Comparison of ENCODE assay signal across 14 cellular contexts in genomic region chr5:34736445-34737119, GRCh38.
DNase-seq lines count a peak whose midpoint lies in the region; ATAC-seq and TF ChIP-seq lines count a peak whose summit lies in the region.
"Had no signal": no experiment of that assay in that cellular context is flagged by ENCODE, and none has a peak within 500 bp of the region (broad histone marks: within the 10 kb centered on the region; RNA-seq: fewer than 3 reads in every experiment).

No MANE protein-coding gene starts in this region.

- TF ChIP-seq POLR2A in breast epithelium (IDR thresholded peaks at IDR 0.05) (no peak), sigmoid colon (IDR thresholded peaks at IDR 0.05) (no peak)

- no peaks in the 10 kb centered on the region for H3K4me1 ChIP-seq in breast epithelium
- peaks cover 0 to 71% (median 42%) of the 10 kb centered on the region in 4 donors for H3K4me1 ChIP-seq in sigmoid colon

- ATAC-seq in HG03354 (IDR thresholded peaks at IDR 0.05; ENCODE audit: poor library complexity, severe bottlenecking, unreplicated experiment) (no peak), HG03439 (IDR thresholded peaks at IDR 0.05; ENCODE audit: unreplicated experiment) (no peak), GM19455 (IDR thresholded peaks at IDR 0.05; ENCODE audit: unreplicated experiment) (no peak)
- ATAC-seq: activated CD8-positive, alpha-beta memory T cell treated with anti-CD3 and anti-CD28 coated beads, Interleukin-2, amount 10 ng/mL, durations not matched to agents 7 days and 5 days had no signal

- H3K27ac Mint-ChIP-seq in MCF 10A (ENCODE audit: low read depth, unreplicated experiment) = peak overlapping the region; percentile 49
- H3K27ac Mint-ChIP-seq: activated CD8-positive, alpha-beta memory T cell treated with anti-CD3 and anti-CD28 coated beads, Interleukin-2, amount 10 ng/mL, durations not matched to agents 7 days and 5 days; activated naive CD4-positive, alpha-beta T cell treated with anti-CD3 and anti-CD28 coated beads, Interleukin-2, amount 10 ng/mL, durations not matched to agents 7 days and 5 days had no signal

- TF ChIP-seq EP300 in sigmoid colon (IDR thresholded peaks at IDR 0.05) = no peak

- POLR2A ChIA-PET in MCF 10A (lab: Yijun Ruan, JAX) = interaction anchor here (0.7 to 2.2 kb wide), 2 partner anchors 12 to 50 kb away, joined by 3 to 10 read pairs; no protein-coding TSS in a partner anchor

- no TSS peak for BruUV-seq in MCF 10A (replicated peaks; lab: Mats Ljungman, UMichigan)

- DNase-seq in MCF 10A (ENCODE audit: unreplicated experiment) = peak; percentile 75
- no peak for DNase-seq in breast epithelium (ENCODE audit: low spot score in 2 of 2)
- peak; percentile 68 for DNase-seq in amniotic epithelial cell (ENCODE audit: low read depth)
- DNase-seq in iris pigment epithelial cell (ENCODE audit: low read depth) = peak; percentile 69
- DNase-seq in sigmoid colon = no peak
- DNase-seq: activated CD8-positive, alpha-beta memory T cell treated with anti-CD3 and anti-CD28 coated beads, Interleukin-2, amount 10 ng/mL, durations not matched to agents 7 days and 5 days; activated naive CD4-positive, alpha-beta T cell treated with anti-CD3 and anti-CD28 coated beads, Interleukin-2, amount 10 ng/mL, durations not matched to agents 7 days and 5 days; ovary; stimulated activated CD4-positive, alpha-beta T cell treated with anti-CD3 and anti-CD28 coated beads, Interleukin-12 subunit alpha, Interleukin-12 subunit beta, amount 100 ng/mL, for 4 hours; WERI-Rb-1 had no signal

- TF ChIP-seq CTCF in MCF 10A (IDR thresholded peaks at IDR 0.05; ENCODE audit: unreplicated experiment) = no peak
- no peak for TF ChIP-seq CTCF in breast epithelium (IDR thresholded peaks at IDR 0.05)
- no peak for TF ChIP-seq CTCF in sigmoid colon (IDR thresholded peaks at IDR 0.05)

- 95 to 96% methylated on average over 3 of the region's 3 CpGs for WGBS in sigmoid colon, 2 donors

- CTCF ChIA-PET in MCF 10A (lab: Yijun Ruan, JAX) = no interaction called here

- H3K27ac ChIP-seq in breast epithelium (no peak overlapping the region), sigmoid colon (no peak overlapping the region)
- H3K27ac ChIP-seq: ovary, suprapubic skin, WERI-Rb-1 had no signal

- peaks cover 19% of the 10 kb centered on the region for H3K4me1 Mint-ChIP-seq in MCF 10A (ENCODE audit: insufficient read depth, unreplicated experiment)
- H3K4me1 Mint-ChIP-seq: activated CD8-positive, alpha-beta memory T cell treated with anti-CD3 and anti-CD28 coated beads, Interleukin-2, amount 10 ng/mL, durations not matched to agents 7 days and 5 days; activated naive CD4-positive, alpha-beta T cell treated with anti-CD3 and anti-CD28 coated beads, Interleukin-2, amount 10 ng/mL, durations not matched to agents 7 days and 5 days had no signal

- H3K36me3 ChIP-seq in breast epithelium = no peaks in the 10 kb centered on the region
- no peaks in the 10 kb centered on the region for H3K36me3 ChIP-seq in sigmoid colon
- H3K36me3 ChIP-seq: ovary, suprapubic skin, WERI-Rb-1 had no signal

- H3K27me3 Mint-ChIP-seq in MCF 10A (ENCODE audit: insufficient read depth, unreplicated experiment) = no peaks in the 10 kb centered on the region

- no peak overlapping the region for H3K4me3 Mint-ChIP-seq in MCF 10A (ENCODE audit: unreplicated experiment)
- H3K4me3 Mint-ChIP-seq: activated CD8-positive, alpha-beta memory T cell treated with anti-CD3 and anti-CD28 coated beads, Interleukin-2, amount 10 ng/mL, durations not matched to agents 7 days and 5 days; activated naive CD4-positive, alpha-beta T cell treated with anti-CD3 and anti-CD28 coated beads, Interleukin-2, amount 10 ng/mL, durations not matched to agents 7 days and 5 days had no signal

- intact Hi-C loops in MCF 10A (cut with micrococcal nuclease) (no loop called here), breast epithelium (cut with DNase I; ENCODE audit: low total_unique reads) (no loop called here), sigmoid colon (cut with DNase I) (loop anchor here (5.0 kb wide), 1 partner anchor 49 kb away; no protein-coding TSS in a partner anchor)

- H3K4me3 ChIP-seq in breast epithelium (no peak overlapping the region), sigmoid colon (no peak overlapping the region)
- H3K4me3 ChIP-seq: ovary, suprapubic skin had no signal

- H3K9me3 ChIP-seq in breast epithelium = no peaks in the 10 kb centered on the region
- H3K9me3 ChIP-seq in sigmoid colon = no peaks in the 10 kb centered on the region
- H3K9me3 ChIP-seq: ovary, suprapubic skin had no signal

- H3K27me3 ChIP-seq in breast epithelium = no peaks in the 10 kb centered on the region
- no peaks in the 10 kb centered on the region for H3K27me3 ChIP-seq in sigmoid colon
- H3K27me3 ChIP-seq: ovary, suprapubic skin had no signal

- peaks cover 9% of the 10 kb centered on the region for H3K36me3 Mint-ChIP-seq in MCF 10A (ENCODE audit: insufficient read depth, unreplicated experiment)
- H3K36me3 Mint-ChIP-seq: activated CD8-positive, alpha-beta memory T cell treated with anti-CD3 and anti-CD28 coated beads, Interleukin-2, amount 10 ng/mL, durations not matched to agents 7 days and 5 days; activated naive CD4-positive, alpha-beta T cell treated with anti-CD3 and anti-CD28 coated beads, Interleukin-2, amount 10 ng/mL, durations not matched to agents 7 days and 5 days had no signal

- H3K9me3 Mint-ChIP-seq in MCF 10A (ENCODE audit: unreplicated experiment) = no peaks in the 10 kb centered on the region
- H3K9me3 Mint-ChIP-seq: activated naive CD4-positive, alpha-beta T cell treated with anti-CD3 and anti-CD28 coated beads, Interleukin-2, amount 10 ng/mL, durations not matched to agents 7 days and 5 days had no signal

Comparison
In these comparisons a context has a peak if more than half of its experiments do, and no peak if none do; other contexts are left out.
1. DNase-seq: peak in MCF 10A (single experiment), amniotic epithelial cell (single experiment) and iris pigment epithelial cell (single experiment); none in breast epithelium (0 of 2) and sigmoid colon (single experiment).